Comparison of ENCODE assay signal across 22 cellular contexts in the genomic region with DNA sequence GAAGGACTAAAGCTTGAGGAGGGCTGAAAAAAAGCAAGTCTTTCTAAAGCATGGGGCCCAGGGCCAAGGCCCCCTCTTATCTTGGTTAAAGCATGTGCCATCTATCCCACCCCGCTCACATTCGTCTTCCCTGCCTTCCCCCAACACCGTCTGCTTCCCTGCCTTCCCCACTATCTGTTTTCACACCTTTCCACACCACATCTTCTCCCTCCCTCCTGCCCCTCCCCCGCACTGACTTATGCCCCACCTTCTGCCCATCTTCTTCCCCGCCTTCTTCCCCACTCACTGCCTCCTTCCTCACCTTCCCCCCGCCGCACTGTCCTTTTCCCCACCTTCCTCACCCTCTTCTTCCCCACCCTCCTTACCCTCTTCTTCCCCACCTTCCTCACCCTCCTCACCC. TPM values are rescaled to one million over a fixed set of nuclear protein-coding genes. Genes with fewer than 3 reads are reported as not detected.
A peak's percentile ranks its signal among the peaks of the same experiment; 100 is the strongest.
DNase-seq lines count a peak whose midpoint lies in the region; ATAC-seq and TF ChIP-seq lines count a peak whose summit lies in the region.
"Had no signal": no experiment of that assay in that cellular context is flagged by ENCODE, and none has a peak within 500 bp of the region (broad histone marks: within the 10 kb centered on the region; RNA-seq: fewer than 3 reads in every experiment).

No MANE protein-coding gene starts in this region.

- H3K27me3 Mint-ChIP-seq in activated naive CD4-positive, alpha-beta T cell treated with anti-CD3 and anti-CD28 coated beads, Interleukin-2, amount 10 ng/mL, durations not matched to agents 7 days and 5 days = no peaks in the 10 kb centered on the region
- no peaks in the 10 kb centered on the region for H3K27me3 Mint-ChIP-seq in activated T-helper 17 cell treated with anti-CD3 and anti-CD28 coated beads, Interleukin-2, amount 50 U/mL, for 72 hours
- H3K27me3 Mint-ChIP-seq in naive thymus-derived CD4-positive, alpha-beta T cell = no peaks in the 10 kb centered on the region
- no peaks in the 10 kb centered on the region for H3K27me3 Mint-ChIP-seq in type B pancreatic cell
- no peaks in the 10 kb centered on the region for H3K27me3 Mint-ChIP-seq in progenitor cell of endocrine pancreas
- H3K27me3 Mint-ChIP-seq: activated CD8-positive, alpha-beta memory T cell treated with anti-CD3 and anti-CD28 coated beads, Interleukin-2, amount 10 ng/mL, durations not matched to agents 7 days and 5 days; activated naive CD4-positive, alpha-beta T cell treated with anti-CD3 and anti-CD28 coated beads, Interleukin-2, amount 50 U/mL, for 24 hours; memory B cell had no signal

- POLR2A ChIA-PET in naive thymus-derived CD4-positive, alpha-beta T cell (lab: Charles Lee) = interaction anchor here (0.6 kb wide), 1 partner anchor 10 kb away, joined by 3 read pairs; no protein-coding TSS in a partner anchor

- peaks cover 0 to 13% of the 10 kb centered on the region in 2 donors for H3K4me1 ChIP-seq in naive thymus-derived CD4-positive, alpha-beta T cell (ENCODE audit: control insufficient read depth in 2 of 2, insufficient read depth in 2 of 2, low read length in 2 of 2)
- H3K4me1 ChIP-seq: ascending aorta, parathyroid adenoma, transverse colon had no signal

- peaks cover 14% of the 10 kb centered on the region for H3K4me1 Mint-ChIP-seq in activated naive CD4-positive, alpha-beta T cell treated with anti-CD3 and anti-CD28 coated beads, Interleukin-2, amount 10 ng/mL, durations not matched to agents 7 days and 5 days
- peaks cover 5% of the 10 kb centered on the region for H3K4me1 Mint-ChIP-seq in activated T-helper 17 cell treated with anti-CD3 and anti-CD28 coated beads, Interleukin-2, amount 50 U/mL, for 72 hours
- peaks cover 5 to 35% (median 22%) of the 10 kb centered on the region in 7 donors for H3K4me1 Mint-ChIP-seq in naive thymus-derived CD4-positive, alpha-beta T cell
- H3K4me1 Mint-ChIP-seq in type B pancreatic cell (ENCODE audit: unreplicated experiment) (peaks cover 5% of the 10 kb centered on the region), progenitor cell of endocrine pancreas (ENCODE audit: low read depth) (peaks cover 3% of the 10 kb centered on the region)

- peaks cover 19% of the 10 kb centered on the region for H3K36me3 Mint-ChIP-seq in activated naive CD4-positive, alpha-beta T cell treated with anti-CD3 and anti-CD28 coated beads, Interleukin-2, amount 10 ng/mL, durations not matched to agents 7 days and 5 days
- peaks cover 7 to 23% of the 10 kb centered on the region in 2 donors for H3K36me3 Mint-ChIP-seq in activated naive CD4-positive, alpha-beta T cell treated with anti-CD3 and anti-CD28 coated beads, Interleukin-2, amount 50 U/mL, for 72 hours
- peaks cover 61% of the 10 kb centered on the region for H3K36me3 Mint-ChIP-seq in activated T-helper 17 cell treated with anti-CD3 and anti-CD28 coated beads, Interleukin-2, amount 50 U/mL, for 72 hours (ENCODE audit: low read depth)
- H3K36me3 Mint-ChIP-seq in naive thymus-derived CD4-positive, alpha-beta T cell = peaks cover 3 to 43% (median 24%) of the 10 kb centered on the region in 5 donors
- peaks cover 4% of the 10 kb centered on the region for H3K36me3 Mint-ChIP-seq in type B pancreatic cell
- peaks cover 1% of the 10 kb centered on the region for H3K36me3 Mint-ChIP-seq in progenitor cell of endocrine pancreas (ENCODE audit: insufficient read depth)
- H3K36me3 Mint-ChIP-seq: activated CD8-positive, alpha-beta memory T cell treated with anti-CD3 and anti-CD28 coated beads, Interleukin-2, amount 10 ng/mL, durations not matched to agents 7 days and 5 days had no signal

- no peaks in the 10 kb centered on the region for H3K9me3 ChIP-seq in naive thymus-derived CD4-positive, alpha-beta T cell (ENCODE audit: control insufficient read depth in 2 of 3, low read length in 3 of 3)
- H3K9me3 ChIP-seq: ascending aorta, HAP-1, heart right ventricle, stomach, transverse colon had no signal

- no peaks in the 10 kb centered on the region for H3K9me3 Mint-ChIP-seq in activated naive CD4-positive, alpha-beta T cell treated with anti-CD3 and anti-CD28 coated beads, Interleukin-2, amount 10 ng/mL, durations not matched to agents 7 days and 5 days
- no peaks in the 10 kb centered on the region for H3K9me3 Mint-ChIP-seq in activated naive CD4-positive, alpha-beta T cell treated with anti-CD3 and anti-CD28 coated beads, Interleukin-2, amount 50 U/mL, for 72 hours
- no peaks in the 10 kb centered on the region for H3K9me3 Mint-ChIP-seq in activated T-helper 17 cell treated with anti-CD3 and anti-CD28 coated beads, Interleukin-2, amount 50 U/mL, for 72 hours
- peaks cover 0 to 5% (median 0%) of the 10 kb centered on the region in 11 donors for H3K9me3 Mint-ChIP-seq in naive thymus-derived CD4-positive, alpha-beta T cell
- H3K9me3 Mint-ChIP-seq in type B pancreatic cell (no peaks in the 10 kb centered on the region), progenitor cell of endocrine pancreas (ENCODE audit: low read depth) (no peaks in the 10 kb centered on the region)
- H3K9me3 Mint-ChIP-seq: activated naive CD4-positive, alpha-beta T cell treated with anti-CD3 and anti-CD28 coated beads, Interleukin-2, amount 50 U/mL, for 24 hours; memory B cell had no signal

- no peak overlapping the region for H3K4me3 ChIP-seq in naive thymus-derived CD4-positive, alpha-beta T cell (ENCODE audit: low read length)

- H3K36me3 ChIP-seq in naive thymus-derived CD4-positive, alpha-beta T cell (ENCODE audit: control insufficient read depth in 2 of 3, insufficient read depth in 3 of 3, low read length in 3 of 3) = peaks cover 0 to 15% (median 6%) of the 10 kb centered on the region in 3 experiments
- H3K36me3 ChIP-seq: HAP-1, transverse colon had no signal

- no peaks in the 10 kb centered on the region for H3K27me3 ChIP-seq in naive thymus-derived CD4-positive, alpha-beta T cell (ENCODE audit: control insufficient read depth in 2 of 2, insufficient read depth in 2 of 2, low read length in 2 of 2)
- H3K27me3 ChIP-seq: ascending aorta, heart right ventricle, stomach, transverse colon had no signal

- TF ChIP-seq CTCF in type B pancreatic cell (conservative IDR thresholded peaks at IDR 0.05) (no peak), progenitor cell of endocrine pancreas (IDR thresholded peaks at IDR 0.05; ENCODE audit: unreplicated experiment) (no peak)

- no peak overlapping the region for H3K27ac Mint-ChIP-seq in activated naive CD4-positive, alpha-beta T cell treated with anti-CD3 and anti-CD28 coated beads, Interleukin-2, amount 10 ng/mL, durations not matched to agents 7 days and 5 days
- H3K27ac Mint-ChIP-seq in activated naive CD4-positive, alpha-beta T cell treated with anti-CD3 and anti-CD28 coated beads, Interleukin-2, amount 50 U/mL, for 72 hours = peak overlapping the region in 1 of 2 donors; percentile 92
- no peak overlapping the region for H3K27ac Mint-ChIP-seq in activated T-helper 17 cell treated with anti-CD3 and anti-CD28 coated beads, Interleukin-2, amount 50 U/mL, for 72 hours
- peak overlapping the region in 7 of 9 donors; percentile 79 to 96 (median 94) for H3K27ac Mint-ChIP-seq in naive thymus-derived CD4-positive, alpha-beta T cell
- H3K27ac Mint-ChIP-seq in type B pancreatic cell (no peak overlapping the region), progenitor cell of endocrine pancreas (no peak overlapping the region)

- no peak for DNase-seq in activated naive CD4-positive, alpha-beta T cell treated with anti-CD3 and anti-CD28 coated beads, Interleukin-2, amount 10 ng/mL, durations not matched to agents 7 days and 5 days
- DNase-seq in activated naive CD4-positive, alpha-beta T cell treated with anti-CD3 and anti-CD28 coated beads, Interleukin-2, amount 50 U/mL, for 72 hours (ENCODE audit: low spot score in 2 of 2) = no peak
- no peak for DNase-seq in naive thymus-derived CD4-positive, alpha-beta T cell
- DNase-seq in type B pancreatic cell (ENCODE audit: extremely low spot score, unreplicated experiment) (no peak), C1 segment of cervical spinal cord (lab: John Stamatoyannopoulos, UW) (no peak), NCI-H2227 treated with DMSO at 0.1 percent for 48 hours (lab: John Stamatoyannopoulos, UW) (no peak), progenitor cell of endocrine pancreas (ENCODE audit: low spot score, unreplicated experiment) (no peak)
- DNase-seq: activated CD4-positive, alpha-beta T cell treated with anti-CD3 and anti-CD28 coated beads for 48 hours; activated CD8-positive, alpha-beta memory T cell treated with anti-CD3 and anti-CD28 coated beads, Interleukin-2, amount 10 ng/mL, durations not matched to agents 7 days and 5 days; AML-193; cerebellar nuclear complex; heart right ventricle; Kasumi-1; stomach; transverse colon had no signal

- peak overlapping the region; percentile 81 for H3K4me3 Mint-ChIP-seq in activated naive CD4-positive, alpha-beta T cell treated with anti-CD3 and anti-CD28 coated beads, Interleukin-2, amount 10 ng/mL, durations not matched to agents 7 days and 5 days
- H3K4me3 Mint-ChIP-seq in activated T-helper 17 cell treated with anti-CD3 and anti-CD28 coated beads, Interleukin-2, amount 50 U/mL, for 72 hours = peak overlapping the region; percentile 84
- peak overlapping the region in 2 of 10 donors; percentile 86 to 87 for H3K4me3 Mint-ChIP-seq in naive thymus-derived CD4-positive, alpha-beta T cell
- H3K4me3 Mint-ChIP-seq in type B pancreatic cell (peak overlapping the region; percentile 88), progenitor cell of endocrine pancreas (ENCODE audit: low read depth) (no peak overlapping the region)

- intact Hi-C loops in naive thymus-derived CD4-positive, alpha-beta T cell (cut with micrococcal nuclease) = loop anchor here (2.0 to 5.0 kb wide), 4 partner anchors 39 to 416 kb away; a partner anchor contains a TSS

- ATAC-seq in activated naive CD4-positive, alpha-beta T cell treated with anti-CD3 and anti-CD28 coated beads, Interleukin-2, amount 50 U/mL, for 72 hours = no peak
- no peak for ATAC-seq in activated T-helper 17 cell treated with anti-CD3 and anti-CD28 coated beads, Interleukin-2, amount 50 U/mL, for 72 hours (replicated peaks)
- ATAC-seq in naive thymus-derived CD4-positive, alpha-beta T cell = no peak

- H3K27ac ChIP-seq in naive thymus-derived CD4-positive, alpha-beta T cell (ENCODE audit: low read depth, low read length) = peak overlapping the region; percentile 79
- H3K27ac ChIP-seq: parathyroid adenoma, RWPE1 had no signal

- CTCF ChIA-PET in activated naive CD4-positive, alpha-beta T cell treated with anti-CD3 and anti-CD28 coated beads, Interleukin-2, amount 10 ng/mL, durations not matched to agents 7 days and 5 days (lab: Charles Lee) = no interaction called here
- CTCF ChIA-PET in naive thymus-derived CD4-positive, alpha-beta T cell (lab: Charles Lee) = no interaction called here

RNA-seq across cellular contexts. Expression of a gene that starts 0.9 kb away (rescaled TPM):
- 1 to 10 TPM; 2.8 to 2.9 TPM for total RNA-seq in activated naive CD4-positive, alpha-beta T cell treated with anti-CD3 and anti-CD28 coated beads, Interleukin-2, amount 50 U/mL, for 72 hours
- total RNA-seq in activated T-helper 17 cell treated with anti-CD3 and anti-CD28 coated beads, Interleukin-2, amount 50 U/mL, for 72 hours = 1 to 10 TPM; 2.0 to 4.1 TPM
- total RNA-seq in naive thymus-derived CD4-positive, alpha-beta T cell = 10 to 100 TPM in 1 of 5 experiments, 1 to 10 TPM in 4; 1.4 to 11.7 (median 4.5) TPM
- 1 to 10 TPM; 1.5 to 3.0 TPM for polyA plus RNA-seq in naive thymus-derived CD4-positive, alpha-beta T cell
- total RNA-seq in type B pancreatic cell (ENCODE audit: low replicate concordance) (3.7 and 5.2 TPM in 2 replicates), progenitor cell of endocrine pancreas (3.6 and 3.9 TPM in 2 replicates)

Comparison
In these comparisons a context has a peak if more than half of its experiments do, and no peak if none do; other contexts are left out.
1. H3K27ac Mint-ChIP-seq: peak in naive thymus-derived CD4-positive, alpha-beta T cell (7 of 9); none in activated naive CD4-positive, alpha-beta T cell treated with anti-CD3 and anti-CD28 coated beads, Interleukin-2, amount 10 ng/mL, durations not matched to agents 7 days and 5 days (single experiment), activated T-helper 17 cell treated with anti-CD3 and anti-CD28 coated beads, Interleukin-2, amount 50 U/mL, for 72 hours (single experiment), type B pancreatic cell (single experiment) and progenitor cell of endocrine pancreas (single experiment).